1 cellular context compared by ENCODE assay signal in the genomic region with DNA sequence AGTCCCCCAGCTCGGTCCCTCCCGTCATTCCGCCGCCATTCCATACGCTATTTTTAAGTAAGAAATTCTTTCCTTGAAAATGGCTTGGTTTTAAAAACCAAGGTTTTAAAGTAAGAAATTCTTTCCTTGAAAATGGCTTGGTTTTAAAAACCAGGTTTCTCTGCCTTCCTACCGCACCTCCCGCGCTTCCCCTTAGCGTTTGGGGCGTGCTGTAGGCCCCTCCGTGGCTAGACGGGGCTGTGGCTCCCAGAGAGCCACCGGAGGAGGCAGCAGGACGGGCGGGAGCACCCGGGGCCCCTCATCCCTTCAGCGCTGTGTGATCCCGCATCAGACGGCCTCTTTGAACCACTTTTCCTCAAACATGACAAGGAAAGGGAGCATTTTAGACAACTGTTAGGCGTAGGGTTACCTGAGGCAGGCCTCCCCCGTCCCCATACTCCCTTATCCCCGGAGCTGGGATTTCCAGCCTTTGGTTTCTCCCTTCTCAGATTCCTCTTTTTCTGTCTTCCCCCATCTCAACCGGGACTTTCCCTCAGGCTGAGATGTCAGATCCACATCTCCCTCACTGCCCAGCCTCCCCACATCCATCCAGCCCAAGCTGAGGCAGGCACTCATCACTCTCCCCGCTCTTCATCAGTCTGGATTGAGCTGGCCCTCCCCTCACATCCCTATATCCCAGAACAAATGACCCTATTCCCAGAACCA.
TF ChIP-seq lines count a peak whose summit lies in the region.

No MANE protein-coding gene starts in this region.

TF ChIP-seq in K562, 482 proteins besides CTCF, POLR2A, EP300 and RAD21 (continued from another document and continues in another):
- TF ChIP-seq BCLAF1 (IDR thresholded peaks at IDR 0.05; ENCODE audit: borderline replicate concordance in 1 of 2, control insufficient read depth in 1 of 2, low read depth in 2 of 2, low read length in 1 of 2) (0 out of 4 replicates have a peak, but pooled peaks of 1 of the 2 experiments have one; percentile 22), PPARD (CRISPR knock-in tag; IDR thresholded peaks at IDR 0.05) (no peak), ZNF212 (CRISPR knock-in tag; IDR thresholded peaks at IDR 0.05) (no peak), LEF1 (IDR thresholded peaks at IDR 0.05) (0 out of 2 replicates have a peak, but pooled peaks have one; percentile 44), NELFE (IDR thresholded peaks at IDR 0.05; ENCODE audit: insufficient read depth, insufficient read length) (no peak), SRSF7 (optimal IDR thresholded peaks at IDR 0.05; ENCODE audit: low read depth, low read length) (no peak), SETDB1 (IDR thresholded peaks at IDR 0.05; ENCODE audit: low read length) (no peak), HLTF (IDR thresholded peaks at IDR 0.05) (no peak), ATF6 (CRISPR knock-in tag; IDR thresholded peaks at IDR 0.05) (0 out of 2 replicates have a peak, but pooled peaks have one; percentile 83), MCM2 (IDR thresholded peaks at IDR 0.05; ENCODE audit: low read depth) (0 out of 2 replicates have a peak, but pooled peaks have one; percentile 44), ELF4 (CRISPR knock-in tag; IDR thresholded peaks at IDR 0.05) (no peak), ZFPM2 (CRISPR knock-in tag; IDR thresholded peaks at IDR 0.05) (no peak), TOE1 (IDR thresholded peaks at IDR 0.05; ENCODE audit: borderline replicate concordance) (no peak), TOE1 (CRISPR knock-in tag; IDR thresholded peaks at IDR 0.05; ENCODE audit: borderline replicate concordance, low read depth) (no peak), POLR2AphosphoS2 (IDR thresholded peaks at IDR 0.05; ENCODE audit: low read length) (no peak), SMAD2 (IDR thresholded peaks at IDR 0.05; ENCODE audit: low read depth, low read length) (no peak), ILF3 (IDR thresholded peaks at IDR 0.05; ENCODE audit: borderline replicate concordance) (no peak), ETV6 (IDR thresholded peaks at IDR 0.05; ENCODE audit: borderline replicate concordance in 1 of 2, low read depth in 2 of 2, low read length in 1 of 2) (no peak), ETV6 (CRISPR knock-in tag; IDR thresholded peaks at IDR 0.05; ENCODE audit: borderline replicate concordance) (no peak), NCOA1 (IDR thresholded peaks at IDR 0.05; ENCODE audit: low read depth) (0 out of 2 replicates have a peak, but pooled peaks have one; percentile 4), NFIC (IDR thresholded peaks at IDR 0.05) (peak; percentile 61; the same call in 1 of the 2 replicates), PCBP1 (IDR thresholded peaks at IDR 0.05; ENCODE audit: low read depth, low read length, poor library complexity, severe bottlenecking) (no peak), NBN (IDR thresholded peaks at IDR 0.05; ENCODE audit: low read depth) (no peak; the same call in 1 of the 2 replicates), SMC3 (conservative IDR thresholded peaks at IDR 0.05; ENCODE audit: insufficient read depth, low read depth, low read length) (no peak), RUNX1 (IDR thresholded peaks at IDR 0.05; ENCODE audit: low read depth) (no peak), YY1 (IDR thresholded peaks at IDR 0.05; ENCODE audit: borderline replicate concordance in 1 of 3, control insufficient read depth in 1 of 3, extremely low read depth in 1 of 3, insufficient read depth in 3 of 3, insufficient read length in 1 of 3, insufficient replicate concordance in 2 of 3, low read depth in 1 of 3, low read length in 2 of 3) (peak in 1 of 3 experiments; percentile 49), ZBED1 (IDR thresholded peaks at IDR 0.05) (no peak), HEY1 (CRISPR knock-in tag; IDR thresholded peaks at IDR 0.05; ENCODE audit: borderline replicate concordance) (no peak), FOS (IDR thresholded peaks at IDR 0.05; ENCODE audit: extremely low read depth, insufficient read length) (no peak), HDAC3 (IDR thresholded peaks at IDR 0.05; ENCODE audit: borderline replicate concordance, partially characterized antibody) (no peak), E2F8 (IDR thresholded peaks at IDR 0.05; ENCODE audit: low read depth, partially characterized antibody) (peak; percentile 46), ZSCAN29 (IDR thresholded peaks at IDR 0.05) (0 out of 2 replicates have a peak, but pooled peaks have one; percentile 28), E2F1 (CRISPR knock-in tag; IDR thresholded peaks at IDR 0.05) (no peak), TAF7 (tag; IDR thresholded peaks at IDR 0.05) (peak; percentile 10; the same call in 1 of the 2 replicates), NFATC3 (IDR thresholded peaks at IDR 0.05) (no peak), MBD2 (IDR thresholded peaks at IDR 0.05; ENCODE audit: borderline replicate concordance, low read depth) (no peak), SMAD3 (CRISPR knock-in tag; conservative IDR thresholded peaks at IDR 0.05) (no peak), ZNF143 (CRISPR knock-in tag; IDR thresholded peaks at IDR 0.05) (no peak), BACH1 (tag; IDR thresholded peaks at IDR 0.05) (no peak), ARHGAP35 (IDR thresholded peaks at IDR 0.05; ENCODE audit: partially characterized antibody) (no peak)
- TF ChIP-seq, protein P1, sequence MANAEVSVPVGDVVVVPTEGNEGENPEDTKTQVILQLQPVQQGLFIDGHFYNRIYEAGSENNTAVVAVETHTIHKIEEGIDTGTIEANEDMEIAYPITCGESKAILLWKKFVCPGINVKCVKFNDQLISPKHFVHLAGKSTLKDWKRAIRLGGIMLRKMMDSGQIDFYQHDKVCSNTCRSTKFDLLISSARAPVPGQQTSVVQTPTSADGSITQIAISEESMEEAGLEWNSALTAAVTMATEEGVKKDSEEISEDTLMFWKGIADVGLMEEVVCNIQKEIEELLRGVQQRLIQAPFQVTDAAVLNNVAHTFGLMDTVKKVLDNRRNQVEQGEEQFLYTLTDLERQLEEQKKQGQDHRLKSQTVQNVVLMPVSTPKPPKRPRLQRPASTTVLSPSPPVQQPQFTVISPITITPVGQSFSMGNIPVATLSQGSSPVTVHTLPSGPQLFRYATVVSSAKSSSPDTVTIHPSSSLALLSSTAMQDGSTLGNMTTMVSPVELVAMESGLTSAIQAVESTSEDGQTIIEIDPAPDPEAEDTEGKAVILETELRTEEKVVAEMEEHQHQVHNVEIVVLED (CRISPR knock-in tag; IDR thresholded peaks at IDR 0.05) = no peak
- TF ChIP-seq, protein P2, sequence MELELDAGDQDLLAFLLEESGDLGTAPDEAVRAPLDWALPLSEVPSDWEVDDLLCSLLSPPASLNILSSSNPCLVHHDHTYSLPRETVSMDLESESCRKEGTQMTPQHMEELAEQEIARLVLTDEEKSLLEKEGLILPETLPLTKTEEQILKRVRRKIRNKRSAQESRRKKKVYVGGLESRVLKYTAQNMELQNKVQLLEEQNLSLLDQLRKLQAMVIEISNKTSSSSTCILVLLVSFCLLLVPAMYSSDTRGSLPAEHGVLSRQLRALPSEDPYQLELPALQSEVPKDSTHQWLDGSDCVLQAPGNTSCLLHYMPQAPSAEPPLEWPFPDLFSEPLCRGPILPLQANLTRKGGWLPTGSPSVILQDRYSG (tag; conservative IDR thresholded peaks at IDR 0.05; ENCODE audit: low read depth) = 0 out of 2 replicates have a peak, but pooled peaks have one; percentile 42
- TF ChIP-seq, protein P3, sequence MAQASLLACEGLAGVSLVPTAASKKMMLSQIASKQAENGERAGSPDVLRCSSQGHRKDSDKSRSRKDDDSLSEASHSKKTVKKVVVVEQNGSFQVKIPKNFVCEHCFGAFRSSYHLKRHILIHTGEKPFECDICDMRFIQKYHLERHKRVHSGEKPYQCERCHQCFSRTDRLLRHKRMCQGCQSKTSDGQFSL (CRISPR knock-in tag; IDR thresholded peaks at IDR 0.05) = no peak
- TF ChIP-seq, protein P3 (tag; IDR thresholded peaks at IDR 0.05) = 0 out of 4 replicates have a peak, but pooled peaks of 1 of the 2 experiments have one; percentile 2
- TF ChIP-seq, protein P4, sequence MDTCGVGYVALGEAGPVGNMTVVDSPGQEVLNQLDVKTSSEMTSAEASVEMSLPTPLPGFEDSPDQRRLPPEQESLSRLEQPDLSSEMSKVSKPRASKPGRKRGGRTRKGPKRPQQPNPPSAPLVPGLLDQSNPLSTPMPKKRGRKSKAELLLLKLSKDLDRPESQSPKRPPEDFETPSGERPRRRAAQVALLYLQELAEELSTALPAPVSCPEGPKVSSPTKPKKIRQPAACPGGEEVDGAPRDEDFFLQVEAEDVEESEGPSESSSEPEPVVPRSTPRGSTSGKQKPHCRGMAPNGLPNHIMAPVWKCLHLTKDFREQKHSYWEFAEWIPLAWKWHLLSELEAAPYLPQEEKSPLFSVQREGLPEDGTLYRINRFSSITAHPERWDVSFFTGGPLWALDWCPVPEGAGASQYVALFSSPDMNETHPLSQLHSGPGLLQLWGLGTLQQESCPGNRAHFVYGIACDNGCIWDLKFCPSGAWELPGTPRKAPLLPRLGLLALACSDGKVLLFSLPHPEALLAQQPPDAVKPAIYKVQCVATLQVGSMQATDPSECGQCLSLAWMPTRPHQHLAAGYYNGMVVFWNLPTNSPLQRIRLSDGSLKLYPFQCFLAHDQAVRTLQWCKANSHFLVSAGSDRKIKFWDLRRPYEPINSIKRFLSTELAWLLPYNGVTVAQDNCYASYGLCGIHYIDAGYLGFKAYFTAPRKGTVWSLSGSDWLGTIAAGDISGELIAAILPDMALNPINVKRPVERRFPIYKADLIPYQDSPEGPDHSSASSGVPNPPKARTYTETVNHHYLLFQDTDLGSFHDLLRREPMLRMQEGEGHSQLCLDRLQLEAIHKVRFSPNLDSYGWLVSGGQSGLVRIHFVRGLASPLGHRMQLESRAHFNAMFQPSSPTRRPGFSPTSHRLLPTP (IDR thresholded peaks at IDR 0.05; ENCODE audit: borderline replicate concordance, extremely low read depth, insufficient read length) = no peak
